In the genomic region with DNA sequence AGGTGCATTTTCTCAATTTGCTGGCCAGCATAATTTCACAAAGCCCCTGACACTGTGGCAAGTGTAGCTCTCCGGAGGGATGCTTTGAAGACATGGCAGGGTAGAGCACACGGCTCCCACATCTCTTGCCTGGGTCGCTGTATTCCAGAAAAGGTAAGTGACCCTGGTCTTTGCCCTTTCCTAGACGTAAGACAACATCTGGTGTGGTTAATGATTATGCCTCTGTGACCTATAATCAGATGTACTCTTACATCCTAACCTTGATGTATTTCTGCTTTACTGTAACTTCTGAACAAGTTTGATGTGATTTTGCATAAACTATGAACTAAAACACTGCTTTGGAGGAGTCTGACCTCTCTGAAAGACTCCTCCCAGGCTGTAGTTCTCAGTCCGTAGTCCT, we compare ENCODE assay signal across 1 cellular context.
TF ChIP-seq lines count a peak whose summit lies in the region.

No MANE protein-coding gene starts in this region.

TF ChIP-seq in HepG2, 621 proteins besides CTCF, POLR2A, EP300 and RAD21 (continued from another document and continues in another):
- TF ChIP-seq, protein P1, sequence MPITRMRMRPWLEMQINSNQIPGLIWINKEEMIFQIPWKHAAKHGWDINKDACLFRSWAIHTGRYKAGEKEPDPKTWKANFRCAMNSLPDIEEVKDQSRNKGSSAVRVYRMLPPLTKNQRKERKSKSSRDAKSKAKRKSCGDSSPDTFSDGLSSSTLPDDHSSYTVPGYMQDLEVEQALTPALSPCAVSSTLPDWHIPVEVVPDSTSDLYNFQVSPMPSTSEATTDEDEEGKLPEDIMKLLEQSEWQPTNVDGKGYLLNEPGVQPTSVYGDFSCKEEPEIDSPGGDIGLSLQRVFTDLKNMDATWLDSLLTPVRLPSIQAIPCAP (CRISPR knock-in tag; IDR thresholded peaks at IDR 0.05; ENCODE audit: low read depth) = no peak
- TF ChIP-seq ZNF274 (CRISPR knock-in tag; IDR thresholded peaks at IDR 0.05) (no peak), SALL1 (CRISPR knock-in tag; IDR thresholded peaks at IDR 0.05) (peak; percentile 70), ZNF703 (CRISPR knock-in tag; IDR thresholded peaks at IDR 0.05; ENCODE audit: borderline replicate concordance) (no peak), PCBP2 (optimal IDR thresholded peaks at IDR 0.05; ENCODE audit: low read depth, low read length, poor library complexity, severe bottlenecking) (no peak), RBM39 (IDR thresholded peaks at IDR 0.05; ENCODE audit: low read depth, low read length, poor library complexity, severe bottlenecking) (no peak), ZNF75D (CRISPR knock-in tag; IDR thresholded peaks at IDR 0.05; ENCODE audit: borderline replicate concordance) (no peak), ZNF567 (CRISPR knock-in tag; IDR thresholded peaks at IDR 0.05; ENCODE audit: borderline replicate concordance) (0 out of 2 replicates have a peak, but pooled peaks have one; percentile 34), ESRRA (CRISPR knock-in tag; IDR thresholded peaks at IDR 0.05; ENCODE audit: low read depth) (peak; percentile 70; the same call in 1 of the 2 replicates), ZNF891 (CRISPR knock-in tag; IDR thresholded peaks at IDR 0.05) (no peak), NR2C2 (CRISPR knock-in tag; IDR thresholded peaks at IDR 0.05; ENCODE audit: borderline replicate concordance) (peak; percentile 77), PHF5A (CRISPR knock-in tag; IDR thresholded peaks at IDR 0.05; ENCODE audit: low read depth, unreplicated experiment) (peak; percentile 62), ZNF782 (CRISPR knock-in tag; IDR thresholded peaks at IDR 0.05; ENCODE audit: borderline replicate concordance) (no peak), MED1 (CRISPR knock-in tag; IDR thresholded peaks at IDR 0.05) (peak; percentile 80), CHD4 (IDR thresholded peaks at IDR 0.05; ENCODE audit: borderline replicate concordance, low read length) (peak; percentile 79; the same call in 1 of the 2 replicates), SOX13 (IDR thresholded peaks at IDR 0.05) (no peak), SOX13 (CRISPR knock-in tag; conservative IDR thresholded peaks at IDR 0.05 in 1 of 2, IDR thresholded peaks at IDR 0.05 in 1 of 2) (peak in 1 of 2 experiments; percentile 76; a peak in 2 of 4 replicates), MAFK (conservative IDR thresholded peaks at IDR 0.05 in 1 of 2, IDR thresholded peaks at IDR 0.05 in 1 of 2; ENCODE audit: low read length in 2 of 2) (no peak), THAP11 (CRISPR knock-in tag; IDR thresholded peaks at IDR 0.05) (peak; percentile 58), KLF16 (CRISPR knock-in tag; IDR thresholded peaks at IDR 0.05) (peak in 1 of 2 experiments; percentile 77; a peak in 1 of 4 replicates), RCOR2 (CRISPR knock-in tag; IDR thresholded peaks at IDR 0.05) (peak; percentile 80; the same call in 1 of the 2 replicates), CBX2 (IDR thresholded peaks at IDR 0.05; ENCODE audit: low read depth, low read length) (no peak), CBX2 (CRISPR knock-in tag; IDR thresholded peaks at IDR 0.05; ENCODE audit: low read depth) (no peak), ZNF724P (CRISPR knock-in tag; IDR thresholded peaks at IDR 0.05; ENCODE audit: borderline replicate concordance) (no peak), ZNF3 (CRISPR knock-in tag; IDR thresholded peaks at IDR 0.05) (no peak), TEAD3 (CRISPR knock-in tag; optimal IDR thresholded peaks at IDR 0.05; ENCODE audit: borderline replicate concordance) (peak; percentile 42), THYN1 (CRISPR knock-in tag; IDR thresholded peaks at IDR 0.05; ENCODE audit: borderline replicate concordance, low read depth) (no peak), SAP130 (CRISPR knock-in tag; IDR thresholded peaks at IDR 0.05; ENCODE audit: low read depth) (peak; percentile 76), ZNF33A (CRISPR knock-in tag; IDR thresholded peaks at IDR 0.05; ENCODE audit: borderline replicate concordance) (no peak), TSC22D2 (CRISPR knock-in tag; IDR thresholded peaks at IDR 0.05; ENCODE audit: borderline replicate concordance) (0 out of 2 replicates have a peak, but pooled peaks have one; percentile 24), ZNF335 (CRISPR knock-in tag; IDR thresholded peaks at IDR 0.05) (no peak), ZBTB42 (CRISPR knock-in tag; IDR thresholded peaks at IDR 0.05) (peak; percentile 95; the same call in 1 of the 2 replicates), MAZ (IDR thresholded peaks at IDR 0.05; ENCODE audit: borderline replicate concordance, low read depth, low read length) (no peak), MAZ (CRISPR knock-in tag; IDR thresholded peaks at IDR 0.05; ENCODE audit: low read depth) (no peak), HDAC2 (CRISPR knock-in tag; IDR thresholded peaks at IDR 0.05) (peak; percentile 76; the same call in 1 of the 2 replicates), HOXA7 (CRISPR knock-in tag; IDR thresholded peaks at IDR 0.05) (no peak), GATAD2A (CRISPR knock-in tag; IDR thresholded peaks at IDR 0.05) (peak; percentile 92), GTF3A (CRISPR knock-in tag; conservative IDR thresholded peaks at IDR 0.05) (no peak), ARNTL (CRISPR knock-in tag; IDR thresholded peaks at IDR 0.05) (no peak)
- TF ChIP-seq, protein P2, sequence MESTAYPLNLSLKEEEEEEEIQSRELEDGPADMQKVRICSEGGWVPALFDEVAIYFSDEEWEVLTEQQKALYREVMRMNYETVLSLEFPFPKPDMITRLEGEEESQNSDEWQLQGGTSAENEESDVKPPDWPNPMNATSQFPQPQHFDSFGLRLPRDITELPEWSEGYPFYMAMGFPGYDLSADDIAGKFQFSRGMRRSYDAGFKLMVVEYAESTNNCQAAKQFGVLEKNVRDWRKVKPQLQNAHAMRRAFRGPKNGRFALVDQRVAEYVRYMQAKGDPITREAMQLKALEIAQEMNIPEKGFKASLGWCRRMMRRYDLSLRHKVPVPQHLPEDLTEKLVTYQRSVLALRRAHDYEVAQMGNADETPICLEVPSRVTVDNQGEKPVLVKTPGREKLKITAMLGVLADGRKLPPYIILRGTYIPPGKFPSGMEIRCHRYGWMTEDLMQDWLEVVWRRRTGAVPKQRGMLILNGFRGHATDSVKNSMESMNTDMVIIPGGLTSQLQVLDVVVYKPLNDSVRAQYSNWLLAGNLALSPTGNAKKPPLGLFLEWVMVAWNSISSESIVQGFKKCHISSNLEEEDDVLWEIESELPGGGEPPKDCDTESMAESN (CRISPR knock-in tag; conservative IDR thresholded peaks at IDR 0.05) = no peak
- TF ChIP-seq, protein P3, sequence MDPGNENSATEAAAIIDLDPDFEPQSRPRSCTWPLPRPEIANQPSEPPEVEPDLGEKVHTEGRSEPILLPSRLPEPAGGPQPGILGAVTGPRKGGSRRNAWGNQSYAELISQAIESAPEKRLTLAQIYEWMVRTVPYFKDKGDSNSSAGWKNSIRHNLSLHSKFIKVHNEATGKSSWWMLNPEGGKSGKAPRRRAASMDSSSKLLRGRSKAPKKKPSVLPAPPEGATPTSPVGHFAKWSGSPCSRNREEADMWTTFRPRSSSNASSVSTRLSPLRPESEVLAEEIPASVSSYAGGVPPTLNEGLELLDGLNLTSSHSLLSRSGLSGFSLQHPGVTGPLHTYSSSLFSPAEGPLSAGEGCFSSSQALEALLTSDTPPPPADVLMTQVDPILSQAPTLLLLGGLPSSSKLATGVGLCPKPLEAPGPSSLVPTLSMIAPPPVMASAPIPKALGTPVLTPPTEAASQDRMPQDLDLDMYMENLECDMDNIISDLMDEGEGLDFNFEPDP (CRISPR knock-in tag; conservative IDR thresholded peaks at IDR 0.05) = no peak
- TF ChIP-seq, protein P4, sequence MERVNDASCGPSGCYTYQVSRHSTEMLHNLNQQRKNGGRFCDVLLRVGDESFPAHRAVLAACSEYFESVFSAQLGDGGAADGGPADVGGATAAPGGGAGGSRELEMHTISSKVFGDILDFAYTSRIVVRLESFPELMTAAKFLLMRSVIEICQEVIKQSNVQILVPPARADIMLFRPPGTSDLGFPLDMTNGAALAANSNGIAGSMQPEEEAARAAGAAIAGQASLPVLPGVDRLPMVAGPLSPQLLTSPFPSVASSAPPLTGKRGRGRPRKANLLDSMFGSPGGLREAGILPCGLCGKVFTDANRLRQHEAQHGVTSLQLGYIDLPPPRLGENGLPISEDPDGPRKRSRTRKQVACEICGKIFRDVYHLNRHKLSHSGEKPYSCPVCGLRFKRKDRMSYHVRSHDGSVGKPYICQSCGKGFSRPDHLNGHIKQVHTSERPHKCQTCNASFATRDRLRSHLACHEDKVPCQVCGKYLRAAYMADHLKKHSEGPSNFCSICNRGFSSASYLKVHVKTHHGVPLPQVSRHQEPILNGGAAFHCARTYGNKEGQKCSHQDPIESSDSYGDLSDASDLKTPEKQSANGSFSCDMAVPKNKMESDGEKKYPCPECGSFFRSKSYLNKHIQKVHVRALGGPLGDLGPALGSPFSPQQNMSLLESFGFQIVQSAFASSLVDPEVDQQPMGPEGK (CRISPR knock-in tag; IDR thresholded peaks at IDR 0.05) = peak; percentile 28; the same call in 1 of the 2 replicates
- TF ChIP-seq, protein P5, sequence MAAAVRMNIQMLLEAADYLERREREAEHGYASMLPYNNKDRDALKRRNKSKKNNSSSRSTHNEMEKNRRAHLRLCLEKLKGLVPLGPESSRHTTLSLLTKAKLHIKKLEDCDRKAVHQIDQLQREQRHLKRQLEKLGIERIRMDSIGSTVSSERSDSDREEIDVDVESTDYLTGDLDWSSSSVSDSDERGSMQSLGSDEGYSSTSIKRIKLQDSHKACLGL (CRISPR knock-in tag; IDR thresholded peaks at IDR 0.05) = no peak
- TF ChIP-seq, protein P6, sequence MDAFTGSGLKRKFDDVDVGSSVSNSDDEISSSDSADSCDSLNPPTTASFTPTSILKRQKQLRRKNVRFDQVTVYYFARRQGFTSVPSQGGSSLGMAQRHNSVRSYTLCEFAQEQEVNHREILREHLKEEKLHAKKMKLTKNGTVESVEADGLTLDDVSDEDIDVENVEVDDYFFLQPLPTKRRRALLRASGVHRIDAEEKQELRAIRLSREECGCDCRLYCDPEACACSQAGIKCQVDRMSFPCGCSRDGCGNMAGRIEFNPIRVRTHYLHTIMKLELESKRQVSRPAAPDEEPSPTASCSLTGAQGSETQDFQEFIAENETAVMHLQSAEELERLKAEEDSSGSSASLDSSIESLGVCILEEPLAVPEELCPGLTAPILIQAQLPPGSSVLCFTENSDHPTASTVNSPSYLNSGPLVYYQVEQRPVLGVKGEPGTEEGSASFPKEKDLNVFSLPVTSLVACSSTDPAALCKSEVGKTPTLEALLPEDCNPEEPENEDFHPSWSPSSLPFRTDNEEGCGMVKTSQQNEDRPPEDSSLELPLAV (CRISPR knock-in tag; conservative IDR thresholded peaks at IDR 0.05; ENCODE audit: low read depth) = no peak
- TF ChIP-seq, protein P7, sequence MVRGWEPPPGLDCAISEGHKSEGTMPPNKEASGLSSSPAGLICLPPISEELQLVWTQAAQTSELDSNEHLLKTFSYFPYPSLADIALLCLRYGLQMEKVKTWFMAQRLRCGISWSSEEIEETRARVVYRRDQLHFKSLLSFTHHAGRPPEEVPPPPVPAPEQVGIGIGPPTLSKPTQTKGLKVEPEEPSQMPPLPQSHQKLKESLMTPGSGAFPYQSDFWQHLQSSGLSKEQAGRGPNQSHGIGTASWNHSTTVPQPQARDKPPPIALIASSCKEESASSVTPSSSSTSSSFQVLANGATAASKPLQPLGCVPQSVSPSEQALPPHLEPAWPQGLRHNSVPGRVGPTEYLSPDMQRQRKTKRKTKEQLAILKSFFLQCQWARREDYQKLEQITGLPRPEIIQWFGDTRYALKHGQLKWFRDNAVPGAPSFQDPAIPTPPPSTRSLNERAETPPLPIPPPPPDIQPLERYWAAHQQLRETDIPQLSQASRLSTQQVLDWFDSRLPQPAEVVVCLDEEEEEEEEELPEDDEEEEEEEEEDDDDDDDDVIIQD (CRISPR knock-in tag; IDR thresholded peaks at IDR 0.05; ENCODE audit: low read depth) = peak; percentile 82
- TF ChIP-seq, protein P8, sequence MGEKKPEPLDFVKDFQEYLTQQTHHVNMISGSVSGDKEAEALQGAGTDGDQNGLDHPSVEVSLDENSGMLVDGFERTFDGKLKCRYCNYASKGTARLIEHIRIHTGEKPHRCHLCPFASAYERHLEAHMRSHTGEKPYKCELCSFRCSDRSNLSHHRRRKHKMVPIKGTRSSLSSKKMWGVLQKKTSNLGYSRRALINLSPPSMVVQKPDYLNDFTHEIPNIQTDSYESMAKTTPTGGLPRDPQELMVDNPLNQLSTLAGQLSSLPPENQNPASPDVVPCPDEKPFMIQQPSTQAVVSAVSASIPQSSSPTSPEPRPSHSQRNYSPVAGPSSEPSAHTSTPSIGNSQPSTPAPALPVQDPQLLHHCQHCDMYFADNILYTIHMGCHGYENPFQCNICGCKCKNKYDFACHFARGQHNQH (CRISPR knock-in tag; IDR thresholded peaks at IDR 0.05) = peak; percentile 51; the same call in 1 of the 2 replicates
- TF ChIP-seq, protein P9, sequence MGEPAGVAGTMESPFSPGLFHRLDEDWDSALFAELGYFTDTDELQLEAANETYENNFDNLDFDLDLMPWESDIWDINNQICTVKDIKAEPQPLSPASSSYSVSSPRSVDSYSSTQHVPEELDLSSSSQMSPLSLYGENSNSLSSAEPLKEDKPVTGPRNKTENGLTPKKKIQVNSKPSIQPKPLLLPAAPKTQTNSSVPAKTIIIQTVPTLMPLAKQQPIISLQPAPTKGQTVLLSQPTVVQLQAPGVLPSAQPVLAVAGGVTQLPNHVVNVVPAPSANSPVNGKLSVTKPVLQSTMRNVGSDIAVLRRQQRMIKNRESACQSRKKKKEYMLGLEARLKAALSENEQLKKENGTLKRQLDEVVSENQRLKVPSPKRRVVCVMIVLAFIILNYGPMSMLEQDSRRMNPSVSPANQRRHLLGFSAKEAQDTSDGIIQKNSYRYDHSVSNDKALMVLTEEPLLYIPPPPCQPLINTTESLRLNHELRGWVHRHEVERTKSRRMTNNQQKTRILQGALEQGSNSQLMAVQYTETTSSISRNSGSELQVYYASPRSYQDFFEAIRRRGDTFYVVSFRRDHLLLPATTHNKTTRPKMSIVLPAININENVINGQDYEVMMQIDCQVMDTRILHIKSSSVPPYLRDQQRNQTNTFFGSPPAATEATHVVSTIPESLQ (CRISPR knock-in tag; conservative IDR thresholded peaks at IDR 0.05) = no peak
- TF ChIP-seq, protein P10, sequence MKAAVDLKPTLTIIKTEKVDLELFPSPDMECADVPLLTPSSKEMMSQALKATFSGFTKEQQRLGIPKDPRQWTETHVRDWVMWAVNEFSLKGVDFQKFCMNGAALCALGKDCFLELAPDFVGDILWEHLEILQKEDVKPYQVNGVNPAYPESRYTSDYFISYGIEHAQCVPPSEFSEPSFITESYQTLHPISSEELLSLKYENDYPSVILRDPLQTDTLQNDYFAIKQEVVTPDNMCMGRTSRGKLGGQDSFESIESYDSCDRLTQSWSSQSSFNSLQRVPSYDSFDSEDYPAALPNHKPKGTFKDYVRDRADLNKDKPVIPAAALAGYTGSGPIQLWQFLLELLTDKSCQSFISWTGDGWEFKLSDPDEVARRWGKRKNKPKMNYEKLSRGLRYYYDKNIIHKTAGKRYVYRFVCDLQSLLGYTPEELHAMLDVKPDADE (CRISPR knock-in tag; IDR thresholded peaks at IDR 0.05) = no peak
- TF ChIP-seq, protein P11, sequence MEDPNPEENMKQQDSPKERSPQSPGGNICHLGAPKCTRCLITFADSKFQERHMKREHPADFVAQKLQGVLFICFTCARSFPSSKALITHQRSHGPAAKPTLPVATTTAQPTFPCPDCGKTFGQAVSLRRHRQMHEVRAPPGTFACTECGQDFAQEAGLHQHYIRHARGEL (CRISPR knock-in tag; IDR thresholded peaks at IDR 0.05) = no peak
- TF ChIP-seq, protein P12, sequence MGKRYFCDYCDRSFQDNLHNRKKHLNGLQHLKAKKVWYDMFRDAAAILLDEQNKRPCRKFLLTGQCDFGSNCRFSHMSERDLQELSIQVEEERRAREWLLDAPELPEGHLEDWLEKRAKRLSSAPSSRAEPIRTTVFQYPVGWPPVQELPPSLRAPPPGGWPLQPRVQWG (CRISPR knock-in tag; IDR thresholded peaks at IDR 0.05; ENCODE audit: borderline replicate concordance, low read depth) = no peak
